ENCODE assay signal across 10 cellular contexts in the genomic region with DNA sequence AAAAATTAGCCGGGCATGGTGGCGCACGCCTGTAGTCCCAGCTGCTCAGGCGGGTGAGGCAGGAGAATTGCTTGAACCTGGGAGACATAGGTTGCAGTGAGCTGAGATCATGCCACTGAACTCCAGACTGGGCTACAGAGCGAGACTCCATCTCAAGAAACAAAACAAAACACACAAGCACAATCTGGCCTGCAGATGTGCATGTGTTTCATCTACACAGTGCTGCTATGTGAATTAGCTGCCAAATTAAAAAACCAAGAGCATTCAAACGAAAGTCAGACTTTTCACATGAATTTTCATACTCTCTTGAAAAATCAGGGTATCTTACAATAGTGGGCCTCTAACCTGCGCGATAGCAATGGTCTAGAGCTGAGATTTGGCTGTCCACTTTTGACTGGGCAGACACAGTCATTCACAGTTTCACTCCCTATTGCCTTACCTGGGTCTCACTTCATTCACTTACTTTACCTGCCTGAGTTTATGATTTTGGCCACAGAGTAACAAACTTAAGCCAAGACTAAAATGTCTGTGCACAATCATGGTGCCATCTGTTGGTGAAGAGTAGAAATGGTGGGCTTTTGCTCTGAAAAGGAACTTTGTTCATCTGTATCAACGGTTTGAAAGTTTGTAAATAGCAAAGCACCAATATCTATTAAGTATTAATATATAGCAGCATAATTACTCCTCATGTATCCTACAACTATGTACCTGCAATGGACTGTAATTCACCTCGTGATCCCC.
DNase-seq lines count a peak whose midpoint lies in the region; ATAC-seq and TF ChIP-seq lines count a peak whose summit lies in the region.
"Had no signal": no experiment of that assay in that cellular context is flagged by ENCODE, and none has a peak within 500 bp of the region (broad histone marks: within the 10 kb centered on the region; RNA-seq: fewer than 3 reads in every experiment).

No MANE protein-coding gene starts in this region.

- H3K9me3 ChIP-seq in BE2C (no peaks in the 10 kb centered on the region), ascending aorta (no peaks in the 10 kb centered on the region), transverse colon (no peaks in the 10 kb centered on the region)

- POLR2A ChIA-PET in HEK293T (lab: Yijun Ruan, JAX), result no interaction called here

- in situ Hi-C loops in transverse colon (cut with MboI; ENCODE audit: low pct_ligation_motif_present in 1 of 4, low pct_unique_long_range_greater_than_20kb in 1 of 4, low sequenced_read_pairs in 3 of 4), result no loop called here

- WGBS in transverse colon (ENCODE audit: low coverage in 1 of 2), 2 donors, result 71 to 82% methylated on average over 9 to 10 of the region's 10 CpGs

- H3K27ac ChIP-seq in ascending aorta, result no peak overlapping the region
- no peak overlapping the region for H3K27ac ChIP-seq in transverse colon

- no peak overlapping the region for H3K4me3 ChIP-seq in BE2C (ENCODE audit: low read depth, low read length)
- H3K4me3 ChIP-seq in ascending aorta, result no peak overlapping the region
- H3K4me3 ChIP-seq in transverse colon, result no peak overlapping the region

- H3K4me1 ChIP-seq in BE2C, result no peaks in the 10 kb centered on the region
- H3K4me1 ChIP-seq in ascending aorta, result peaks cover 9 to 16% of the 10 kb centered on the region in 2 donors
- peaks cover 0 to 16% (median 5%) of the 10 kb centered on the region in 4 donors for H3K4me1 ChIP-seq in transverse colon

- CTCF ChIA-PET in HEK293T (lab: Yijun Ruan, JAX), result interaction anchor here (0.6 kb wide), 1 partner anchor 13 kb away, joined by 7 read pairs; no protein-coding TSS in a partner anchor

- no peak for TF ChIP-seq EP300 in transverse colon (IDR thresholded peaks at IDR 0.05; ENCODE audit: low read depth)

- H3K36me3 ChIP-seq in BE2C, result no peaks in the 10 kb centered on the region
- no peaks in the 10 kb centered on the region for H3K36me3 ChIP-seq in ascending aorta
- H3K36me3 ChIP-seq in transverse colon, result no peaks in the 10 kb centered on the region

- ATAC-seq in left lobe of liver (peak; percentile 60), HG02852 (IDR thresholded peaks at IDR 0.05; ENCODE audit: unreplicated experiment) (no peak), HG03442 (IDR thresholded peaks at IDR 0.05; ENCODE audit: unreplicated experiment) (no peak)
- no peak for ATAC-seq in activated CD4-positive, CD25-positive, alpha-beta regulatory T cell treated with anti-CD3 and anti-CD28 coated beads, Interleukin-2, amount 50 U/mL, for 24 hours
- ATAC-seq: activated naive CD8-positive, alpha-beta T cell treated with anti-CD3 and anti-CD28 coated beads, Interleukin-2, amount 50 U/mL, for 24 hours had no signal

- intact Hi-C loops in ascending aorta (cut with DNase I) (no loop called here), transverse colon (cut with DNase I; ENCODE audit: low total_unique reads) (no loop called here)

- DNase-seq in BE2C (no peak), HEK293T (ENCODE audit: extremely low spot score) (peak; percentile 19), ascending aorta (ENCODE audit: low spot score in 2 of 2) (no peak), left lobe of liver (ENCODE audit: low spot score) (no peak), transverse colon (no peak)
- DNase-seq: activated naive CD8-positive, alpha-beta T cell treated with anti-CD3 and anti-CD28 coated beads, Interleukin-2, amount 50 U/mL, for 24 hours; NCI-H2107 had no signal

- TF ChIP-seq CTCF in BE2C (IDR thresholded peaks at IDR 0.05; ENCODE audit: low read depth, low read length) (peak; percentile 45), ascending aorta (IDR thresholded peaks at IDR 0.05) (peak in 2 of 3 experiments; percentile 9 to 37), transverse colon (IDR thresholded peaks at IDR 0.05) (peak in 2 of 5 experiments; percentile 8 to 19)

- TF ChIP-seq POLR2A in transverse colon (IDR thresholded peaks at IDR 0.05), result no peak

- H3K27me3 ChIP-seq in BE2C (no peaks in the 10 kb centered on the region), ascending aorta (no peaks in the 10 kb centered on the region), transverse colon (no peaks in the 10 kb centered on the region)

TF ChIP-seq in HEK293T, 16 proteins besides CTCF, POLR2A, EP300 and RAD21:
- TF ChIP-seq LEF1 (IDR thresholded peaks at IDR 0.05; ENCODE audit: borderline replicate concordance) (no peak), NFRKB (IDR thresholded peaks at IDR 0.05) (no peak), FOXK2 (IDR thresholded peaks at IDR 0.05) (no peak), FOXA1 (IDR thresholded peaks at IDR 0.05) (no peak), ZNF384 (IDR thresholded peaks at IDR 0.05) (no peak), FOXM1 (IDR thresholded peaks at IDR 0.05; ENCODE audit: borderline replicate concordance) (no peak), BHLHE40 (IDR thresholded peaks at IDR 0.05; ENCODE audit: borderline replicate concordance) (no peak), TARDBP (IDR thresholded peaks at IDR 0.05) (no peak)
- TF ChIP-seq, protein P1, sequence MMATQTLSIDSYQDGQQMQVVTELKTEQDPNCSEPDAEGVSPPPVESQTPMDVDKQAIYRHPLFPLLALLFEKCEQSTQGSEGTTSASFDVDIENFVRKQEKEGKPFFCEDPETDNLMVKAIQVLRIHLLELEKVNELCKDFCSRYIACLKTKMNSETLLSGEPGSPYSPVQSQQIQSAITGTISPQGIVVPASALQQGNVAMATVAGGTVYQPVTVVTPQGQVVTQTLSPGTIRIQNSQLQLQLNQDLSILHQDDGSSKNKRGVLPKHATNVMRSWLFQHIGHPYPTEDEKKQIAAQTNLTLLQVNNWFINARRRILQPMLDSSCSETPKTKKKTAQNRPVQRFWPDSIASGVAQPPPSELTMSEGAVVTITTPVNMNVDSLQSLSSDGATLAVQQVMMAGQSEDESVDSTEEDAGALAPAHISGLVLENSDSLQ (IDR thresholded peaks at IDR 0.05), result no peak
TF ChIP-seq in HEK293T: peak in this region for 0.
